ENCODE assay signal across 15 cellular contexts in the genomic region with DNA sequence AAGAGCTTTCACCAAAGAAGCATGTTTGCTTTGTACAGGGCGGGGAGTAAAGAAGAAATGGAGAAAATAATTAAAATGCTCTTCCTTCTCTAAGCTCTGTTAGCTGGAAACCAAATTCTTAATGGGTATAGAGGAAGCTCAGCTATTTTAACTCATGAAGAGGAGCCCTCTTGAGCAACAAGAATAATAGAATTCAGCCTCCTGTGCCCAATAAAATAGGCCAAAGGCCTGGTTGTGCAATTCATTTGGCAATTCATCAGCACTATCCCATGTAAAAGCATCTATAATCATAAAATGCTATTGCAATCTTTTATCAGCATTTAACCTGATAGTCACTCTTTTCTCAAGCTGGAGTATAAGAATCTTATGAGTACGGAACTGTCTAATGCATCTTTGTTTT.
DNase-seq lines count a peak whose midpoint lies in the region; ATAC-seq and TF ChIP-seq lines count a peak whose summit lies in the region.
"Had no signal": no experiment of that assay in that cellular context is flagged by ENCODE, and none has a peak within 500 bp of the region (broad histone marks: within the 10 kb centered on the region; RNA-seq: fewer than 3 reads in every experiment).

No MANE protein-coding gene starts in this region.

- H3K4me3 ChIP-seq in aorta (ENCODE audit: low read length in 2 of 2): no peak overlapping the region

- WGBS in aorta, 2 donors: 93 to 98% methylated on average over 2 of the region's 2 CpGs

- intact Hi-C loops in aorta (cut with DNase I): no loop called here

- ATAC-seq in aorta (ENCODE audit: low FRiP score): peak; percentile 70

- no peak for TF ChIP-seq EP300 in Ishikawa (IDR thresholded peaks at IDR 0.05; ENCODE audit: borderline replicate concordance)

- DNase-seq in amniotic epithelial cell (ENCODE audit: low read depth) (peak; percentile 2), fibroblast of the conjunctiva (ENCODE audit: low read depth) (peak; percentile 21), aorta (no peak), cerebellum (ENCODE audit: low spot score) (no peak), KG1 (lab: John Stamatoyannopoulos, UW) (no peak)
- no peak for DNase-seq in activated T-cell treated with anti-CD3 and anti-CD28 coated beads, Interleukin-2, amount 50 U/mL, for 48 hours
- DNase-seq: BE2C; Calu3; CD4-positive, alpha-beta memory T cell; MM.1S; NCI-H1105 treated with DMSO at 0.1 percent for 48 hours; NCI-H187; NK-92 treated with Interleukin-12 subunit alpha and Interleukin-12 subunit beta, amount 100 ng/mL, for 24 hours; SHP77 treated with DMSO at 0.1 percent for 48 hours had no signal

- no peaks in the 10 kb centered on the region for H3K36me3 ChIP-seq in aorta (ENCODE audit: control insufficient read depth in 1 of 2, insufficient read depth in 2 of 2, low read length in 1 of 2)
- H3K36me3 ChIP-seq: BE2C had no signal

- H3K27me3 ChIP-seq in aorta (ENCODE audit: control insufficient read depth in 1 of 2, insufficient read depth in 2 of 2, low read length in 1 of 2): no peaks in the 10 kb centered on the region
- H3K27me3 ChIP-seq: BE2C had no signal

- H3K4me1 ChIP-seq in aorta (ENCODE audit: control insufficient read depth in 1 of 2, insufficient read depth in 2 of 2, low read length in 2 of 2): no peaks in the 10 kb centered on the region
- H3K4me1 ChIP-seq: BE2C had no signal

- TF ChIP-seq RAD21 in Ishikawa (IDR thresholded peaks at IDR 0.05; ENCODE audit: low read depth): no peak

- no peaks in the 10 kb centered on the region for H3K9me3 ChIP-seq in aorta (ENCODE audit: control insufficient read depth, low read length)
- H3K9me3 ChIP-seq: BE2C had no signal

- H3K27ac ChIP-seq in aorta (ENCODE audit: low read depth in 1 of 2, low read length in 2 of 2): no peak overlapping the region

TF ChIP-seq in Ishikawa, 13 proteins besides CTCF, POLR2A, EP300 and RAD21:
- TF ChIP-seq CEBPB (IDR thresholded peaks at IDR 0.05): peak; percentile 61; the same call in 1 of the 2 replicates
- TF ChIP-seq TCF12 (IDR thresholded peaks at IDR 0.05; ENCODE audit: low read depth): no peak

Comparison
In these comparisons a context has a peak if more than half of its experiments do, and no peak if none do; other contexts are left out.
1. DNase-seq: peak in amniotic epithelial cell (single experiment) and fibroblast of the conjunctiva (single experiment); none in aorta (0 of 2), activated T-cell treated with anti-CD3 and anti-CD28 coated beads, Interleukin-2, amount 50 U/mL, for 48 hours (0 of 2), cerebellum (single experiment) and KG1 (single experiment).